8 cellular contexts compared by ENCODE assay signal in the genomic region with DNA sequence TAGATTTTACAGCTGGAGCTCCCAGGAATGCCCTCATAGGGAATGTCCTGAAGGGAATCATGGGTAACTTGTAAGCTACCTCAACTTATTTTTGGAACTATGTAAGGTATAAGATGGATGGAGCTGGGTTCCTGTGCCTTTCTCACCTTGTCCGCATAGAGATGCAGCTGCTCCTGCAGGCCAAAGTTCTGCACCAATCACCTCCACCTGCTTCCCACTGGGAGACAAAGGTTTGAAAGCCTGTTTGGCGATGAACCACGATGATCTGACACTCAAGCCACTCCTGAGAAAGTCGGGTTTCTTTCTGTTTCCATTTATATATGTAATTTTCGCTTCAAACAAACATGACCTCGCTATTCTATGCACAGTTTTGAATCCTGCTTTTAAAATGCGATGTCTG. TPM values are rescaled to one million over a fixed set of nuclear protein-coding genes. Genes with fewer than 3 reads are reported as not detected.
DNase-seq lines count a peak whose midpoint lies in the region; ATAC-seq and TF ChIP-seq lines count a peak whose summit lies in the region.

No MANE protein-coding gene starts in this region.

- no peaks in the 10 kb centered on the region for H3K9me2 ChIP-seq in OCI-LY7 (ENCODE audit: insufficient read depth, low read length)

- H3K36me3 ChIP-seq in OCI-LY7 (ENCODE audit: insufficient read depth, low read length) = peaks cover 30% of the 10 kb centered on the region
- H3K36me3 ChIP-seq in prostate gland = no peaks in the 10 kb centered on the region

- H4K20me1 ChIP-seq in OCI-LY7 (ENCODE audit: insufficient read depth, low read length) = peaks cover 8% of the 10 kb centered on the region; the same call in 1 of the 2 replicates

- H3K4me1 ChIP-seq in OCI-LY7 (ENCODE audit: insufficient read depth, low read length, poor library complexity, severe bottlenecking) (peaks cover 44% of the 10 kb centered on the region), prostate gland (replicated peaks) (peaks cover 4% of the 10 kb centered on the region)

- ATAC-seq in GM21528 (IDR thresholded peaks at IDR 0.05; ENCODE audit: low FRiP score, unreplicated experiment) (peak; percentile 4), GM21367 (IDR thresholded peaks at IDR 0.05; ENCODE audit: unreplicated experiment) (no peak)

- BruUV-seq in OCI-LY7 (replicated peaks; lab: Mats Ljungman, UMichigan) = no TSS peak

- POLR2A ChIA-PET in AG04450 (lab: Yijun Ruan, JAX) = no interaction called here
- POLR2A ChIA-PET in OCI-LY7 (lab: Charles Lee) = interaction anchor here (0.8 to 1.4 kb wide), 3 partner anchors 13 to 28 kb away, joined by 3 read pairs; no protein-coding TSS in a partner anchor

- H3K27ac ChIP-seq in AG04450 (ENCODE audit: low read depth, low read length) (no peak overlapping the region), OCI-LY7 (ENCODE audit: low read depth, low read length, poor library complexity, severe bottlenecking) (no peak overlapping the region), prostate gland (peak overlapping the region in 1 of 2 donors; percentile 44)

- WGBS in prostate gland = 10% methylated on average over 7 of the region's 7 CpGs

- H3K79me2 ChIP-seq in OCI-LY7 (ENCODE audit: insufficient read depth, low read depth, low read length) = no peaks in the 10 kb centered on the region

- TF ChIP-seq CTCF in AG04450 (IDR thresholded peaks at IDR 0.05; ENCODE audit: low read depth, low read length) (no peak), OCI-LY7 (conservative IDR thresholded peaks at IDR 0.05; ENCODE audit: low read length) (no peak), epithelial cell of esophagus (IDR thresholded peaks at IDR 0.05; ENCODE audit: insufficient read depth, low read depth, low read length, missing control alignments) (no peak), prostate gland (IDR thresholded peaks at IDR 0.05) (no peak)

- intact Hi-C loops in OCI-LY7 (cut with micrococcal nuclease; ENCODE audit: unreplicated experiment) (loop anchor here (1.0 kb wide), 1 partner anchor 125 kb away; no protein-coding TSS in a partner anchor), prostate gland (cut with DNase I) (no loop called here)

- H3K4me3 ChIP-seq in AG04450 (ENCODE audit: low read depth, low read length) = peak overlapping the region; percentile 76
- H3K4me3 ChIP-seq in OCI-LY7 (ENCODE audit: low read depth, low read length, poor library complexity, severe bottlenecking) = peak overlapping the region; percentile 60
- H3K4me3 ChIP-seq in epithelial cell of esophagus (ENCODE audit: low read length) = peak overlapping the region; percentile 49
- H3K4me3 ChIP-seq in prostate gland = peak overlapping the region; percentile 63 to 67

- TF ChIP-seq POLR2A in prostate gland (IDR thresholded peaks at IDR 0.05) = no peak

- CTCF ChIA-PET in AG04450 (lab: Charles Lee) = interaction anchor here (0.9 to 2.4 kb wide), 2 partner anchors 35 to 446 kb away, joined by 3 to 14 read pairs; no protein-coding TSS in a partner anchor
- CTCF ChIA-PET in OCI-LY7 (lab: Charles Lee; ENCODE audit: unreplicated experiment) = no interaction called here

- no peaks in the 10 kb centered on the region for H3K27me3 ChIP-seq in AG04450 (ENCODE audit: control insufficient read depth, insufficient read depth, low read length)
- no peaks in the 10 kb centered on the region for H3K27me3 ChIP-seq in prostate gland (replicated peaks; ENCODE audit: insufficient read depth)

- H2AFZ ChIP-seq in OCI-LY7 (ENCODE audit: low read length) = no peak overlapping the region; the same call in 1 of the 2 replicates

- no peaks in the 10 kb centered on the region for H3K9me3 ChIP-seq in AG04450 (ENCODE audit: control insufficient read depth, insufficient read depth, low read length)
- H3K9me3 ChIP-seq in OCI-LY7 (ENCODE audit: low read length) = no peaks in the 10 kb centered on the region
- no peaks in the 10 kb centered on the region for H3K9me3 ChIP-seq in prostate gland

- DNase-seq in AG04450 (ENCODE audit: low read depth, low spot score) (no peak), OCI-LY7 (ENCODE audit: low spot score) (no peak), epithelial cell of esophagus (ENCODE audit: low read depth) (no peak), prostate gland (ENCODE audit: low spot score) (no peak), inferior parietal cortex (ENCODE audit: extremely low spot score) (no peak), glomerular visceral epithelial cell (ENCODE audit: extremely low spot score) (no peak)

- H3K4me2 ChIP-seq in OCI-LY7 (ENCODE audit: low read length) = peak overlapping the region; percentile 78

RNA-seq across cellular contexts. Expression of a gene that starts 0.6 kb away (rescaled TPM):
- polyA plus RNA-seq in AG04450 (2011; rRNA removed) = 0.58 and 0.77 TPM in 2 replicates
- 0.60 and 0.78 TPM in 2 replicates for polyA minus RNA-seq in AG04450 (2011; rRNA and poly(A)+ RNA removed)
- 0.31 and 0.92 TPM in 2 replicates for total RNA-seq in OCI-LY7 (2014; rRNA removed; shearing (Covaris generic))
- total RNA-seq in OCI-LY7 (2022) (0.57 TPM in 2 replicates), prostate gland (under 1 TPM; 0.51 to 0.82 TPM)

RNA-seq across cellular contexts. Expression of a gene that starts 38.9 kb away (rescaled TPM):
- polyA plus RNA-seq in AG04450 (2011; rRNA removed) = 6.3 and 7.3 TPM in 2 replicates
- 10.1 and 11.9 TPM in 2 replicates for polyA minus RNA-seq in AG04450 (2011; rRNA and poly(A)+ RNA removed)
- total RNA-seq in OCI-LY7 (2014; rRNA removed; shearing (Covaris generic)) = 16.1 and 18.4 TPM in 2 replicates
- 35.4 and 37.1 TPM in 2 replicates for total RNA-seq in OCI-LY7 (2022)
- total RNA-seq in prostate gland = 10 to 100 TPM; 10.2 to 20.2 TPM

RNA-seq across cellular contexts. Expression of a gene that starts 39.9 kb away (rescaled TPM):
- polyA plus RNA-seq in AG04450 (2011; rRNA removed) = 30.2 and 42.1 TPM in 2 replicates
- polyA minus RNA-seq in AG04450 (2011; rRNA and poly(A)+ RNA removed) = 22.7 and 51.0 TPM in 2 replicates
- total RNA-seq in OCI-LY7 (2014; rRNA removed; shearing (Covaris generic)) = 34.1 and 41.2 TPM in 2 replicates
- 47.5 and 49.5 TPM in 2 replicates for total RNA-seq in OCI-LY7 (2022)
- 10 to 100 TPM; 56.5 to 74.3 TPM for total RNA-seq in prostate gland
